Comparison of ENCODE assay signal across 8 cellular contexts in genomic region chr3:138835177-138835757, GRCh38. TPM values are rescaled to one million over a fixed set of nuclear protein-coding genes. Genes with fewer than 3 reads are reported as not detected.
DNase-seq lines count a peak whose midpoint lies in the region; ATAC-seq, FAIRE-seq and TF ChIP-seq lines count a peak whose summit lies in the region.

No MANE protein-coding gene starts in this region.

- no peaks in the 10 kb centered on the region for H3K27me3 Mint-ChIP-seq in activated naive CD4-positive, alpha-beta T cell treated with anti-CD3 and anti-CD28 coated beads, Interleukin-2, amount 50 U/mL, for 24 hours

- no peaks in the 10 kb centered on the region for H3K36me3 Mint-ChIP-seq in activated naive CD4-positive, alpha-beta T cell treated with anti-CD3 and anti-CD28 coated beads, Interleukin-2, amount 50 U/mL, for 24 hours

- ATAC-seq in HCT116: no peak; the same call in 1 of the 2 replicates
- no peak for ATAC-seq in GM21367 (IDR thresholded peaks at IDR 0.05; ENCODE audit: unreplicated experiment)

- intact Hi-C loops in HCT116 (cut with micrococcal nuclease): no loop called here

- H3K4me1 Mint-ChIP-seq in activated naive CD4-positive, alpha-beta T cell treated with anti-CD3 and anti-CD28 coated beads, Interleukin-2, amount 50 U/mL, for 24 hours: peaks cover 28% of the 10 kb centered on the region

- H3K9me2 ChIP-seq in HCT116 (ENCODE audit: insufficient read depth) (no peaks in the 10 kb centered on the region), hepatocyte (replicated peaks; ENCODE audit: insufficient read depth) (no peaks in the 10 kb centered on the region)

- H3K27ac ChIP-seq in HCT116 (ENCODE audit: low read depth, low read length) (peak overlapping the region; percentile 93), hepatocyte (peak overlapping the region; percentile 98), skeletal muscle tissue (ENCODE audit: low read depth, low read length) (peak overlapping the region; percentile 88)

- H3K4me3 ChIP-seq in BE2C (ENCODE audit: low read depth, low read length) (peak overlapping the region; percentile 67), HCT116 (replicated peaks in 1 of 2; ENCODE audit: low read depth in 1 of 2, low read length in 2 of 2) (peak overlapping the region; percentile 60 to 67), hepatocyte (peak overlapping the region; percentile 58), skeletal muscle tissue (ENCODE audit: low read length in 3 of 3) (peak overlapping the region; percentile 79 to 91 (median 80))

- RAD21 ChIA-PET in HCT116 (lab: Charles Lee; ENCODE audit: low non-redundant PET in 1 of 2, low total read pairs in 2 of 2, uncharacterized antibody in 2 of 2, unreplicated experiment in 2 of 2): no interaction called here

- no peaks in the 10 kb centered on the region for H3K9me3 ChIP-seq in BE2C
- H3K9me3 ChIP-seq in HCT116 (ENCODE audit: control insufficient read depth in 1 of 2, insufficient read depth in 1 of 2, low read depth in 1 of 2, low read length in 2 of 2): no peaks in the 10 kb centered on the region
- H3K9me3 ChIP-seq in hepatocyte (ENCODE audit: low read depth): no peaks in the 10 kb centered on the region
- H3K9me3 ChIP-seq in skeletal muscle tissue (ENCODE audit: control insufficient read depth in 3 of 3, low read length in 3 of 3): no peaks in the 10 kb centered on the region

- FAIRE-seq in D721Med (lab: Jason Lieb, UNC): no peak

- CTCF ChIA-PET in HCT116 (lab: Charles Lee): interaction anchor here (0.5 to 0.9 kb wide), 2 partner anchors 45 to 80 kb away, joined by 3 to 4 read pairs; no protein-coding TSS in a partner anchor

- H3K27ac Mint-ChIP-seq in activated naive CD4-positive, alpha-beta T cell treated with anti-CD3 and anti-CD28 coated beads, Interleukin-2, amount 50 U/mL, for 24 hours: peak overlapping the region; percentile 97

- H3K4me1 ChIP-seq in BE2C (no peaks in the 10 kb centered on the region; the same call in 1 of the 2 replicates), HCT116 (ENCODE audit: control insufficient read depth in 1 of 2, insufficient read depth in 2 of 2, low read length in 2 of 2) (peaks cover 9 to 19% of the 10 kb centered on the region in 2 experiments), hepatocyte (ENCODE audit: insufficient read depth) (peaks cover 6% of the 10 kb centered on the region), skeletal muscle tissue (ENCODE audit: control insufficient read depth in 3 of 3, insufficient read depth in 3 of 3, low read length in 3 of 3) (peaks cover 0 to 17% (median 11%) of the 10 kb centered on the region in 3 donors)

- no peaks in the 10 kb centered on the region for H3K27me3 ChIP-seq in BE2C
- no peaks in the 10 kb centered on the region for H3K27me3 ChIP-seq in HCT116 (ENCODE audit: insufficient read depth, low read length)
- no peaks in the 10 kb centered on the region for H3K27me3 ChIP-seq in hepatocyte
- no peaks in the 10 kb centered on the region for H3K27me3 ChIP-seq in skeletal muscle tissue (ENCODE audit: control insufficient read depth in 3 of 3, insufficient read depth in 3 of 3, low read length in 3 of 3)

- H3K4me2 ChIP-seq in HCT116 (ENCODE audit: low read length): peak overlapping the region; percentile 84
- H3K4me2 ChIP-seq in hepatocyte: peak overlapping the region; percentile 87

- H3K9ac ChIP-seq in HCT116 (ENCODE audit: low read length): peak overlapping the region; percentile 72
- peak overlapping the region; percentile 88 to 95 (median 88) for H3K9ac ChIP-seq in skeletal muscle tissue (ENCODE audit: low read depth in 1 of 3, low read length in 3 of 3)

- no peaks in the 10 kb centered on the region for H3K9me3 Mint-ChIP-seq in activated naive CD4-positive, alpha-beta T cell treated with anti-CD3 and anti-CD28 coated beads, Interleukin-2, amount 50 U/mL, for 24 hours

- H3K79me2 ChIP-seq in HCT116 (ENCODE audit: insufficient read depth, low read length): peaks cover 41% of the 10 kb centered on the region
- peaks cover 32% of the 10 kb centered on the region for H3K79me2 ChIP-seq in hepatocyte

- H2AFZ ChIP-seq in HCT116 (ENCODE audit: low read depth, low read length, poor library complexity, severe bottlenecking): no peak overlapping the region
- H2AFZ ChIP-seq in hepatocyte: peak overlapping the region; percentile 91

- H4K20me1 ChIP-seq in HCT116 (ENCODE audit: insufficient read depth): no peaks in the 10 kb centered on the region
- H4K20me1 ChIP-seq in hepatocyte (ENCODE audit: insufficient read depth, poor library complexity, severe bottlenecking): peaks cover 3% of the 10 kb centered on the region

- POLR2A ChIA-PET in HCT116 (lab: Charles Lee): no interaction called here

- no peak for TF ChIP-seq RAD21 in HCT116 (IDR thresholded peaks at IDR 0.05; ENCODE audit: low read depth)

- H3K36me3 ChIP-seq in BE2C (no peaks in the 10 kb centered on the region), HCT116 (ENCODE audit: control insufficient read depth in 1 of 2, insufficient read depth in 2 of 2, low read length in 2 of 2) (no peaks in the 10 kb centered on the region), hepatocyte (replicated peaks; ENCODE audit: insufficient read depth, low read depth) (no peaks in the 10 kb centered on the region), skeletal muscle tissue (ENCODE audit: control insufficient read depth in 3 of 3, insufficient read depth in 3 of 3, low read length in 3 of 3) (no peaks in the 10 kb centered on the region)

- H3K4me3 Mint-ChIP-seq in activated naive CD4-positive, alpha-beta T cell treated with anti-CD3 and anti-CD28 coated beads, Interleukin-2, amount 50 U/mL, for 24 hours: peak overlapping the region; percentile 98

- WGBS in hepatocyte (ENCODE audit: low lambda C conversion rate, missing lambda C conversion rate): 14% methylated on average over 15 of the region's 15 CpGs

- BruUV-seq in HCT116 (replicated peaks; lab: Mats Ljungman, UMichigan): TSS peak; percentile 98

- DNase-seq in BE2C: no peak
- DNase-seq in HCT116 (ENCODE audit: low read depth, low spot score): peak; percentile 10
- DNase-seq in hepatocyte (ENCODE audit: low spot score): no peak
- no peak for DNase-seq in middle frontal gyrus (ENCODE audit: extremely low spot score, low spot score)
- no peak for DNase-seq in D721Med (ENCODE audit: insufficient read length, low spot score)

- no peak for TF ChIP-seq POLR2A in HCT116 (IDR thresholded peaks at IDR 0.05; ENCODE audit: borderline replicate concordance, extremely low read depth, insufficient read depth, insufficient read length)

- TF ChIP-seq CTCF in BE2C (IDR thresholded peaks at IDR 0.05; ENCODE audit: low read depth, low read length) (no peak), HCT116 (IDR thresholded peaks at IDR 0.05 in 2 of 3, conservative IDR thresholded peaks at IDR 0.05 in 1 of 3; ENCODE audit: borderline replicate concordance in 1 of 3, insufficient read depth in 1 of 3, low read depth in 2 of 3, low read length in 2 of 3) (no peak), hepatocyte (IDR thresholded peaks at IDR 0.05; ENCODE audit: poor library complexity) (no peak), D721Med (IDR thresholded peaks at IDR 0.05; ENCODE audit: insufficient read depth, missing control alignments) (no peak)

TF ChIP-seq in HCT116, 20 proteins besides CTCF, POLR2A, EP300 and RAD21:
- TF ChIP-seq JUND (IDR thresholded peaks at IDR 0.05) (no peak), ZFX (IDR thresholded peaks at IDR 0.05) (0 out of 2 replicates have a peak, but pooled peaks have one; percentile 17)

RNA-seq across cellular contexts. Expression of gene PIK3CB, which starts 0.5 kb away (rescaled TPM):
- 12.9 TPM for polyA plus RNA-seq in BE2C (2012; ENCODE audit: insufficient read depth, insufficient read length, low read depth)
- total RNA-seq in HCT116 (2021; ENCODE audit: unreplicated experiment): 44.3 TPM
- 14.9 and 19.6 TPM in 2 replicates for polyA plus RNA-seq in HCT116 (2012)
- 21.3 and 23.0 TPM in 2 replicates for total RNA-seq in hepatocyte
- 14.3 and 16.0 TPM in 2 replicates for polyA plus RNA-seq in hepatocyte
- 16.2 TPM for total RNA-seq in skeletal muscle tissue
